2 cellular contexts compared by ENCODE assay signal in genomic region chr22:39565414-39565944, GRCh38.
TF ChIP-seq lines count a peak whose summit lies in the region.

No MANE protein-coding gene starts in this region.

TF ChIP-seq in HEK293, 187 proteins besides CTCF, POLR2A, EP300 and RAD21 (continues in another document):
- TF ChIP-seq ZNF221 (tag by site-specific recombination; IDR thresholded peaks at IDR 0.05; ENCODE audit: borderline replicate concordance) (no peak), GFI1B (tag by site-specific recombination; IDR thresholded peaks at IDR 0.05) (no peak), ZNF311 (tag by site-specific recombination; IDR thresholded peaks at IDR 0.05; ENCODE audit: borderline replicate concordance) (peak; percentile 78; the same call in 1 of the 2 replicates), ZNF366 (tag by site-specific recombination; conservative IDR thresholded peaks at IDR 0.05) (no peak), PATZ1 (tag by site-specific recombination; IDR thresholded peaks at IDR 0.05) (no peak), EGR2 (tag by site-specific recombination; IDR thresholded peaks at IDR 0.05; ENCODE audit: low read depth) (no peak), ZNF19 (tag by site-specific recombination; IDR thresholded peaks at IDR 0.05; ENCODE audit: low read depth) (no peak), ZNF704 (tag by site-specific recombination; IDR thresholded peaks at IDR 0.05) (no peak), ZNF184 (tag by site-specific recombination; IDR thresholded peaks at IDR 0.05) (no peak), ZNF776 (tag by site-specific recombination; IDR thresholded peaks at IDR 0.05; ENCODE audit: borderline replicate concordance) (0 out of 2 replicates have a peak, but pooled peaks have one; percentile 24), SCRT2 (tag by site-specific recombination; IDR thresholded peaks at IDR 0.05) (peak; percentile 47; the same call in 1 of the 2 replicates), ZNF248 (tag by site-specific recombination; IDR thresholded peaks at IDR 0.05) (0 out of 2 replicates have a peak, but pooled peaks have one; percentile 38), IKZF3 (tag by site-specific recombination; IDR thresholded peaks at IDR 0.05) (no peak), ZNF223 (tag by site-specific recombination; IDR thresholded peaks at IDR 0.05) (no peak), ZNF488 (tag by site-specific recombination; IDR thresholded peaks at IDR 0.05) (peak; percentile 57; the same call in 1 of the 2 replicates), ZNF530 (tag by site-specific recombination; IDR thresholded peaks at IDR 0.05; ENCODE audit: low read depth) (no peak), PRDM2 (tag by site-specific recombination; IDR thresholded peaks at IDR 0.05; ENCODE audit: borderline replicate concordance) (no peak), KLF10 (tag by site-specific recombination; IDR thresholded peaks at IDR 0.05) (no peak)

TF ChIP-seq in K562, 482 proteins besides CTCF, POLR2A, EP300 and RAD21:
- TF ChIP-seq EHMT2 (IDR thresholded peaks at IDR 0.05): 0 out of 2 replicates have a peak, but pooled peaks have one; percentile 59
- no peak for TF ChIP-seq DNMT1 (IDR thresholded peaks at IDR 0.05)
